In the genomic region with DNA sequence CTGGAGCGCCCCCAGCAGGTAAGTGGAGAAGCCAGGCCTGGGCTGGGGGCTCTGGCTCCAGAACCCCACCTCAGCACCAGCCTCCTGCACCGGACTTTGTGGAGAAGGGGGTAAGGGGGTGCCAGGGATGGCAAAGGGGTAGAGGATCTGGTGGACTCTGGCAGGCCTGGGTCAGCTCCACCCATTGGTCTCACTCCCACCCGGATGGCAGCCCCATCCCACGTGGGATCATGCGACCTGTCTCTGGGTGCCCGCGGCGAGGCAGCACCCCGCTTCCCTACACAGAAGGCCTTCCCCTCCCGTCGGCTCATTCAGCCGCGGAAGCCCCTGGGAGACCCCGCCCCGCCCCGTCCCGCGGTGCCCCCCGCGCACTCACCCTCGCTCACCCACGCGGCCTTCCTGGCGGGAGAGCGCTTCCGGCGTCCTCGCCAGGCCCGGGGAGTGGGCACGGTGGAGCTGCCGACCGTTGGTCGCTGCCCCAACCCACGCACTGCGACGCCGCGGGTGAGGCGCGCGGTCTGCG, we compare ENCODE assay signal across 1 cellular context.
TF ChIP-seq lines count a peak whose summit lies in the region.

No MANE protein-coding gene starts in this region.

TF ChIP-seq in A549, 52 proteins besides CTCF, POLR2A, EP300 and RAD21:
- TF ChIP-seq MYC (IDR thresholded peaks at IDR 0.05; ENCODE audit: borderline replicate concordance, low read length) (0 out of 2 replicates have a peak, but pooled peaks have one; percentile 16), SMC3 (IDR thresholded peaks at IDR 0.05) (peak; percentile 9; the same call in 1 of the 3 replicates), KDM1A (IDR thresholded peaks at IDR 0.05; ENCODE audit: low read depth) (no peak)
- TF ChIP-seq, protein P1, sequence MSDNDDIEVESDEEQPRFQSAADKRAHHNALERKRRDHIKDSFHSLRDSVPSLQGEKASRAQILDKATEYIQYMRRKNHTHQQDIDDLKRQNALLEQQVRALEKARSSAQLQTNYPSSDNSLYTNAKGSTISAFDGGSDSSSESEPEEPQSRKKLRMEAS (IDR thresholded peaks at IDR 0.05), result peak; percentile 86
- TF ChIP-seq, protein P2, sequence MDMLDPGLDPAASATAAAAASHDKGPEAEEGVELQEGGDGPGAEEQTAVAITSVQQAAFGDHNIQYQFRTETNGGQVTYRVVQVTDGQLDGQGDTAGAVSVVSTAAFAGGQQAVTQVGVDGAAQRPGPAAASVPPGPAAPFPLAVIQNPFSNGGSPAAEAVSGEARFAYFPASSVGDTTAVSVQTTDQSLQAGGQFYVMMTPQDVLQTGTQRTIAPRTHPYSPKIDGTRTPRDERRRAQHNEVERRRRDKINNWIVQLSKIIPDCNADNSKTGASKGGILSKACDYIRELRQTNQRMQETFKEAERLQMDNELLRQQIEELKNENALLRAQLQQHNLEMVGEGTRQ (IDR thresholded peaks at IDR 0.05), result peak; percentile 42
